8 cellular contexts compared by ENCODE assay signal in the genomic region with DNA sequence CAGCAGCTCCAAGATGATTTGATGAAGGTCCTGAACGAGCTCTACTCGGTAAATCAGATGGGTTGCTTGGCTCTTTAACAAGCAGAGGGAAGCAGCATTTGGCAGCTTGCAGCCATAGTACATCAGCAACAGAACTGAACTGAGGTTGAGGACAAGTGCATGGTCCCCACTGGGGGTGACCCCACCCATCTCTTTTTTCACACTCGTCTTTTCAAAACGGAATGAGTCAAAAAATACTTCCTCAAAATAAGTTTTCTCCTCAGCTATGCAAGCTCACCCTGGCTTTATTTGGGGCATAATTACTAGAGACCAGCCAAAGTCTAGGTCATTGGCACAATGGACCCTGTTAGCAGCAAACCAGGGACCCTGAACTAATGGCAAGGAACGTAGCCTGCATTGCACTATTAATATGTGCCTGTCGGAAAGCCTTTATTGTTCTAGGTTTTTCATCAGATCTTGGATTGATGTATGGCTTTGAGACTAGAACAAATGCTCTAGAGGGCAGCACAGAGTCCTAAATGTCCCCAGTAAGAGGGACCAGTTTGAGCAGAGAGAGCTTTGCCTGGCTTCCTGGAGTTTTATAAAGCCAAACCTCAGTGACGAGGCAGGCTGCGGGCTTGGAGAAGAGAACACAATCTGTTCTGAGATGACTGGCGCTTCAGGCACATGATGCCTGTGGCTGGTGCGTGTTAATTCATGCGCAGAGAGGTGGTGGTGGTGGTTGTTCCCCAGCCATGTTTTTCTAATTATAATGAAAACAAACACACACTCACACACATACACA.
DNase-seq lines count a peak whose midpoint lies in the region; ATAC-seq and TF ChIP-seq lines count a peak whose summit lies in the region.
"Not testable (repeated sequence)": the region's sequence is repeated elsewhere in the genome, so short reads cannot be mapped to it uniquely, and the experiment has no call there.

No MANE protein-coding gene starts in this region.

- TF ChIP-seq RAD21 in SK-N-SH (IDR thresholded peaks at IDR 0.05; ENCODE audit: low read length): peak; percentile 28; the same call in 1 of the 2 replicates

- not testable (repeated sequence) for H3K79me2 ChIP-seq in SK-N-SH (ENCODE audit: insufficient read depth)

- not testable (repeated sequence) for TF ChIP-seq EP300 in SK-N-SH (IDR thresholded peaks at IDR 0.05; ENCODE audit: borderline replicate concordance in 1 of 2, low read depth in 1 of 2, low read length in 1 of 2)

- not testable (repeated sequence) for H2AFZ ChIP-seq in SK-N-SH (ENCODE audit: low read depth)

- peak; percentile 59 for ATAC-seq in esophagus mucosa
- ATAC-seq in left lobe of liver: peak; percentile 80
- ATAC-seq in sciatic nerve: peak; percentile 53

- H3K27me3 ChIP-seq in SK-N-SH (ENCODE audit: insufficient read depth): not testable (repeated sequence)

- in situ Hi-C loops in GM13977 (cut with MboI; ENCODE audit: low pct_unique_long_range_greater_than_20kb, low sequenced_read_pairs, unreplicated experiment): not testable (repeated sequence)

- H3K4me3 ChIP-seq in NB4 (ENCODE audit: low read depth, low read length); SK-N-SH (ENCODE audit: low read depth in 2 of 2, low read length in 1 of 2): not testable (repeated sequence)

- 96% methylated on average over 7 of the region's 11 CpGs for WGBS in SK-N-SH (ENCODE audit: low lambda C conversion rate)

- TF ChIP-seq POLR2A in NB4 (IDR thresholded peaks at IDR 0.05; ENCODE audit: extremely low read depth, insufficient read length): not testable (repeated sequence)

- H3K9ac ChIP-seq in SK-N-SH: not testable (repeated sequence)

- H4K20me1 ChIP-seq in SK-N-SH (ENCODE audit: insufficient read depth): not testable (repeated sequence)

- intact Hi-C loops in sciatic nerve (cut with DNase I): not testable (repeated sequence)

- not testable (repeated sequence) for H3K9me3 ChIP-seq in SK-N-SH

- not testable (repeated sequence) for H3K4me2 ChIP-seq in SK-N-SH

- peak; percentile 44 for TF ChIP-seq CTCF in GM13977 (IDR thresholded peaks at IDR 0.05; ENCODE audit: extremely low read depth, insufficient read depth, missing control alignments)
- not testable (repeated sequence) for TF ChIP-seq CTCF in NB4 (IDR thresholded peaks at IDR 0.05; ENCODE audit: low read depth, low read length)
- TF ChIP-seq CTCF in SK-N-SH (IDR thresholded peaks at IDR 0.05): peak; percentile 42

- H3K36me3 ChIP-seq in SK-N-SH (replicated peaks in 1 of 2; ENCODE audit: control insufficient read depth in 1 of 2, insufficient read depth in 2 of 2, low read length in 1 of 2): not testable (repeated sequence)

- DNase-seq in AG20443 (ENCODE audit: low spot score): peak; percentile 35
- DNase-seq in GM13977 (ENCODE audit: low spot score); left lobe of liver (ENCODE audit: low spot score); sciatic nerve (ENCODE audit: low spot score): not testable (repeated sequence)
- peak; percentile 54 for DNase-seq in NB4 (ENCODE audit: low read depth)
- peak; percentile 8 for DNase-seq in SK-N-SH
- peak; percentile 8 for DNase-seq in activated naive CD4-positive, alpha-beta T cell treated with anti-CD3 and anti-CD28 coated beads, Interleukin-2, amount 50 U/mL, for 16 hours

- not testable (repeated sequence) for H3F3A ChIP-seq in SK-N-SH (replicated peaks; ENCODE audit: insufficient read depth)

- H3K9me2 ChIP-seq in SK-N-SH: not testable (repeated sequence)

- POLR2A ChIA-PET in SK-N-SH (lab: Yijun Ruan, JAX): not testable (repeated sequence)

- H3K27ac ChIP-seq in SK-N-SH (ENCODE audit: low read depth in 2 of 2, low read length in 1 of 2): not testable (repeated sequence)

- CTCF ChIA-PET in SK-N-SH (lab: Yijun Ruan, JAX): not testable (repeated sequence)

- H3K4me1 ChIP-seq in SK-N-SH (ENCODE audit: control insufficient read depth in 1 of 2, insufficient read depth in 2 of 2, low read depth in 1 of 2, low read length in 1 of 2): not testable (repeated sequence)
